Comparison of ENCODE assay signal across 2 cellular contexts in the genomic region with DNA sequence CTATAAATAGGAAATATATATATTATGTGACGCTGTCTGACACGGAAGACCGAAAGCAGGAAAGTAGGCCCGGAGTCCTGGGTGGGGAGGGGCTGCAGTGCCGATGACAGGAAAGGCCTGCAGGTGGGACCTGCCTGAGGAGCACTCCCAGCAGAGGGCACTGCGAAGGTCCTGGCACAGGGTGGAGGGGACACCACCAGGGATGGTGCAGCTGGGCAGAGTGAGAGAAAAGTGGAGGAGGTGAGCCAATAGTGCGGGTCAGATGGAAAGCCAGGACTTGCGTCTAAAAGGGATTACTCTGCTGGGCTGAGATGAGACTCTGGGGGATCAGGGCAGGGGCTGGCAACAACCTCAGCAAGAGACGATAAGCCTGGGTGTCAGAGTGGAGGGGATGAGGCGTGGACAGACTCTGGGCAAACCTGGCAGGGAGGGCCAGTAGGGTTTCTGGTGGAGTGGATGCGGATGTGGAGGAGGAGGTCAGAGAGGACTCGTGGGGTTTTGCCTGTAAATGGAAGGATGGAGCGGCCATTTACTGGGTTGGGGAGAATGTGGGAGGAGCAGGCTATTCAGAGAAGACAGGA.
TF ChIP-seq lines count a peak whose summit lies in the region.

No MANE protein-coding gene starts in this region.

TF ChIP-seq in HEK293, 187 proteins besides CTCF, POLR2A, EP300 and RAD21 (continued from another document):
- TF ChIP-seq ZNF560 (tag by site-specific recombination; IDR thresholded peaks at IDR 0.05; ENCODE audit: borderline replicate concordance), result no peak
- TF ChIP-seq ZNF133 (tag by site-specific recombination; IDR thresholded peaks at IDR 0.05), result no peak
- TF ChIP-seq ZNF341 (tag by site-specific recombination; IDR thresholded peaks at IDR 0.05; ENCODE audit: low read depth), result no peak
- TF ChIP-seq ZNF175 (tag by site-specific recombination; IDR thresholded peaks at IDR 0.05), result no peak
TF ChIP-seq in HEK293: peak in this region for 0.

TF ChIP-seq in WTC11, 78 proteins besides CTCF, POLR2A, EP300 and RAD21:
- TF ChIP-seq, protein P1, sequence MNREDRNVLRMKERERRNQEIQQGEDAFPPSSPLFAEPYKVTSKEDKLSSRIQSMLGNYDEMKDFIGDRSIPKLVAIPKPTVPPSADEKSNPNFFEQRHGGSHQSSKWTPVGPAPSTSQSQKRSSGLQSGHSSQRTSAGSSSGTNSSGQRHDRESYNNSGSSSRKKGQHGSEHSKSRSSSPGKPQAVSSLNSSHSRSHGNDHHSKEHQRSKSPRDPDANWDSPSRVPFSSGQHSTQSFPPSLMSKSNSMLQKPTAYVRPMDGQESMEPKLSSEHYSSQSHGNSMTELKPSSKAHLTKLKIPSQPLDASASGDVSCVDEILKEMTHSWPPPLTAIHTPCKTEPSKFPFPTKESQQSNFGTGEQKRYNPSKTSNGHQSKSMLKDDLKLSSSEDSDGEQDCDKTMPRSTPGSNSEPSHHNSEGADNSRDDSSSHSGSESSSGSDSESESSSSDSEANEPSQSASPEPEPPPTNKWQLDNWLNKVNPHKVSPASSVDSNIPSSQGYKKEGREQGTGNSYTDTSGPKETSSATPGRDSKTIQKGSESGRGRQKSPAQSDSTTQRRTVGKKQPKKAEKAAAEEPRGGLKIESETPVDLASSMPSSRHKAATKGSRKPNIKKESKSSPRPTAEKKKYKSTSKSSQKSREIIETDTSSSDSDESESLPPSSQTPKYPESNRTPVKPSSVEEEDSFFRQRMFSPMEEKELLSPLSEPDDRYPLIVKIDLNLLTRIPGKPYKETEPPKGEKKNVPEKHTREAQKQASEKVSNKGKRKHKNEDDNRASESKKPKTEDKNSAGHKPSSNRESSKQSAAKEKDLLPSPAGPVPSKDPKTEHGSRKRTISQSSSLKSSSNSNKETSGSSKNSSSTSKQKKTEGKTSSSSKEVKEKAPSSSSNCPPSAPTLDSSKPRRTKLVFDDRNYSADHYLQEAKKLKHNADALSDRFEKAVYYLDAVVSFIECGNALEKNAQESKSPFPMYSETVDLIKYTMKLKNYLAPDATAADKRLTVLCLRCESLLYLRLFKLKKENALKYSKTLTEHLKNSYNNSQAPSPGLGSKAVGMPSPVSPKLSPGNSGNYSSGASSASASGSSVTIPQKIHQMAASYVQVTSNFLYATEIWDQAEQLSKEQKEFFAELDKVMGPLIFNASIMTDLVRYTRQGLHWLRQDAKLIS (CRISPR knock-in tag; IDR thresholded peaks at IDR 0.05; ENCODE audit: borderline replicate concordance), result no peak
- TF ChIP-seq EMX1 (CRISPR knock-in tag; IDR thresholded peaks at IDR 0.05), result no peak
- no peak for TF ChIP-seq CREM (CRISPR knock-in tag; IDR thresholded peaks at IDR 0.05)
- no peak for TF ChIP-seq HMGA2 (CRISPR knock-in tag; IDR thresholded peaks at IDR 0.05)
- TF ChIP-seq, protein P2, sequence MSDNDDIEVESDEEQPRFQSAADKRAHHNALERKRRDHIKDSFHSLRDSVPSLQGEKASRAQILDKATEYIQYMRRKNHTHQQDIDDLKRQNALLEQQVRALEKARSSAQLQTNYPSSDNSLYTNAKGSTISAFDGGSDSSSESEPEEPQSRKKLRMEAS (CRISPR knock-in tag; IDR thresholded peaks at IDR 0.05), result no peak
- TF ChIP-seq, protein P3, sequence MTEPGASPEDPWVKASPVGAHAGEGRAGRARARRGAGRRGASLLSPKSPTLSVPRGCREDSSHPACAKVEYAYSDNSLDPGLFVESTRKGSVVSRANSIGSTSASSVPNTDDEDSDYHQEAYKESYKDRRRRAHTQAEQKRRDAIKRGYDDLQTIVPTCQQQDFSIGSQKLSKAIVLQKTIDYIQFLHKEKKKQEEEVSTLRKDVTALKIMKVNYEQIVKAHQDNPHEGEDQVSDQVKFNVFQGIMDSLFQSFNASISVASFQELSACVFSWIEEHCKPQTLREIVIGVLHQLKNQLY (CRISPR knock-in tag; IDR thresholded peaks at IDR 0.05), result no peak
- TF ChIP-seq NFE2L1 (CRISPR knock-in tag; IDR thresholded peaks at IDR 0.05), result no peak
- no peak for TF ChIP-seq ATF6 (CRISPR knock-in tag; IDR thresholded peaks at IDR 0.05)
- TF ChIP-seq MYBL2 (CRISPR knock-in tag; IDR thresholded peaks at IDR 0.05), result no peak
- TF ChIP-seq NFATC4 (CRISPR knock-in tag; IDR thresholded peaks at IDR 0.05), result no peak
- TF ChIP-seq, protein P4, sequence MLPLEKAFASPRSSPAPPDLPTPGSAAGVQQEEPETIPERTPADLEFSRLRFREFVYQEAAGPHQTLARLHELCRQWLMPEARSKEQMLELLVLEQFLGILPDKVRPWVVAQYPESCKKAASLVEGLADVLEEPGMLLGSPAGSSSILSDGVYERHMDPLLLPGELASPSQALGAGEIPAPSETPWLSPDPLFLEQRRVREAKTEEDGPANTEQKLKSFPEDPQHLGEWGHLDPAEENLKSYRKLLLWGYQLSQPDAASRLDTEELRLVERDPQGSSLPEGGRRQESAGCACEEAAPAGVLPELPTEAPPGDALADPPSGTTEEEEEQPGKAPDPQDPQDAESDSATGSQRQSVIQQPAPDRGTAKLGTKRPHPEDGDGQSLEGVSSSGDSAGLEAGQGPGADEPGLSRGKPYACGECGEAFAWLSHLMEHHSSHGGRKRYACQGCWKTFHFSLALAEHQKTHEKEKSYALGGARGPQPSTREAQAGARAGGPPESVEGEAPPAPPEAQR (CRISPR knock-in tag; IDR thresholded peaks at IDR 0.05), result no peak
- no peak for TF ChIP-seq PRRX2 (CRISPR knock-in tag; IDR thresholded peaks at IDR 0.05)
- no peak for TF ChIP-seq CDX4 (CRISPR knock-in tag; IDR thresholded peaks at IDR 0.05; ENCODE audit: borderline replicate concordance)
- TF ChIP-seq, protein P5, sequence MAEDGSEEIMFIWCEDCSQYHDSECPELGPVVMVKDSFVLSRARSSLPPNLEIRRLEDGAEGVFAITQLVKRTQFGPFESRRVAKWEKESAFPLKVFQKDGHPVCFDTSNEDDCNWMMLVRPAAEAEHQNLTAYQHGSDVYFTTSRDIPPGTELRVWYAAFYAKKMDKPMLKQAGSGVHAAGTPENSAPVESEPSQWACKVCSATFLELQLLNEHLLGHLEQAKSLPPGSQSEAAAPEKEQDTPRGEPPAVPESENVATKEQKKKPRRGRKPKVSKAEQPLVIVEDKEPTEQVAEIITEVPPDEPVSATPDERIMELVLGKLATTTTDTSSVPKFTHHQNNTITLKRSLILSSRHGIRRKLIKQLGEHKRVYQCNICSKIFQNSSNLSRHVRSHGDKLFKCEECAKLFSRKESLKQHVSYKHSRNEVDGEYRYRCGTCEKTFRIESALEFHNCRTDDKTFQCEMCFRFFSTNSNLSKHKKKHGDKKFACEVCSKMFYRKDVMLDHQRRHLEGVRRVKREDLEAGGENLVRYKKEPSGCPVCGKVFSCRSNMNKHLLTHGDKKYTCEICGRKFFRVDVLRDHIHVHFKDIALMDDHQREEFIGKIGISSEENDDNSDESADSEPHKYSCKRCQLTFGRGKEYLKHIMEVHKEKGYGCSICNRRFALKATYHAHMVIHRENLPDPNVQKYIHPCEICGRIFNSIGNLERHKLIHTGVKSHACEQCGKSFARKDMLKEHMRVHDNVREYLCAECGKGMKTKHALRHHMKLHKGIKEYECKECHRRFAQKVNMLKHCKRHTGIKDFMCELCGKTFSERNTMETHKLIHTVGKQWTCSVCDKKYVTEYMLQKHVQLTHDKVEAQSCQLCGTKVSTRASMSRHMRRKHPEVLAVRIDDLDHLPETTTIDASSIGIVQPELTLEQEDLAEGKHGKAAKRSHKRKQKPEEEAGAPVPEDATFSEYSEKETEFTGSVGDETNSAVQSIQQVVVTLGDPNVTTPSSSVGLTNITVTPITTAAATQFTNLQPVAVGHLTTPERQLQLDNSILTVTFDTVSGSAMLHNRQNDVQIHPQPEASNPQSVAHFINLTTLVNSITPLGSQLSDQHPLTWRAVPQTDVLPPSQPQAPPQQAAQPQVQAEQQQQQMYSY (CRISPR knock-in tag; IDR thresholded peaks at IDR 0.05), result no peak
- TF ChIP-seq NR1H2 (CRISPR knock-in tag; IDR thresholded peaks at IDR 0.05), result no peak
- TF ChIP-seq RORB (CRISPR knock-in tag; IDR thresholded peaks at IDR 0.05), result no peak
- TF ChIP-seq STAT6 (CRISPR knock-in tag; conservative IDR thresholded peaks at IDR 0.05; ENCODE audit: low read depth), result no peak
- TF ChIP-seq ZBTB21 (CRISPR knock-in tag; IDR thresholded peaks at IDR 0.05; ENCODE audit: borderline replicate concordance), result no peak
- no peak for TF ChIP-seq AR (CRISPR knock-in tag; IDR thresholded peaks at IDR 0.05)
